ENCODE assay signal across 2 cellular contexts in genomic region chr6:75605635-75606034, GRCh38.
TF ChIP-seq lines count a peak whose summit lies in the region.

No MANE protein-coding gene starts in this region.

TF ChIP-seq in HEK293T, 16 proteins besides CTCF, POLR2A, EP300 and RAD21 (continued from another document):
- no peak for TF ChIP-seq FOXM1 (IDR thresholded peaks at IDR 0.05; ENCODE audit: borderline replicate concordance)
- peak; percentile 48; the same call in 1 of the 2 replicates for TF ChIP-seq ZNF384 (IDR thresholded peaks at IDR 0.05)
- TF ChIP-seq L3MBTL2 (conservative IDR thresholded peaks at IDR 0.05): no peak
- no peak for TF ChIP-seq BHLHE40 (IDR thresholded peaks at IDR 0.05; ENCODE audit: borderline replicate concordance)

TF ChIP-seq in neural cell, 6 proteins besides CTCF, POLR2A, EP300 and RAD21 (continued from another document):
- no peak for TF ChIP-seq MXI1 (conservative IDR thresholded peaks at IDR 0.05; ENCODE audit: poor library complexity, severe bottlenecking)
